Comparison of ENCODE assay signal across 26 cellular contexts in the genomic region with DNA sequence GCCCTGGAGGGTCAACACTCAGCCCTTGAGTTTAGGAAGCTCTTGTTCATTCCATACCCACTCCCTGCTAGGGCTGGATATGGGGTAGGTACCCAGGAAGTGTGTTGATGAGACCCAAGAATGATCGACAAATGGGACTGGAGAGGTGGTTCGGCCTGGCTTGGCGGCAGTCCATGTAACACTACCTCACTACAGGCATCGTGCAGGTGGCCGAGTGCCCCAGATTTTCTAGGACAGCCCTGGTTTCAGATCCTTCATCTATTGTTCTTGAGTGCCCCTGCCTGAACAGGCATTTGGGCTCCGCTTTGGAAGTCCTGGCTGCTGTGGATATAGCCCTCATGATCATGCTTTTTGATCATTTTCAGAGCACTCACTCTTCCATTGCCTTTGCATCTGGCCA. TPM values are rescaled to one million over a fixed set of nuclear protein-coding genes. Genes with fewer than 3 reads are reported as not detected.
DNase-seq lines count a peak whose midpoint lies in the region; ATAC-seq, FAIRE-seq and TF ChIP-seq lines count a peak whose summit lies in the region.
"Had no signal": no experiment of that assay in that cellular context is flagged by ENCODE, and none has a peak within 500 bp of the region (broad histone marks: within the 10 kb centered on the region; RNA-seq: fewer than 3 reads in every experiment).

No MANE protein-coding gene starts in this region.

- H3K27ac ChIP-seq in HepG2 (ENCODE audit: extremely low read length, insufficient read depth, low read length) (peak overlapping the region; percentile 69), right lobe of liver (no peak overlapping the region), gastroesophageal sphincter (peak overlapping the region in 3 of 4 donors; percentile 33 to 81 (median 79)), vagina (no peak overlapping the region)

- H3K9ac ChIP-seq in HepG2 (ENCODE audit: insufficient read depth, low read depth, low read length): no peak overlapping the region
- H3K9ac ChIP-seq: SK-N-SH had no signal

- H3K36me3 ChIP-seq in HepG2 (replicated peaks in 1 of 2; ENCODE audit: control insufficient read depth in 1 of 2, insufficient read depth in 2 of 2, low read length in 2 of 2): peaks cover 5 to 10% of the 10 kb centered on the region in 2 experiments; a peak in 3 of 5 replicates
- H3K36me3 ChIP-seq in right lobe of liver: no peaks in the 10 kb centered on the region
- peaks cover 0 to 16% of the 10 kb centered on the region in 2 donors for H3K36me3 ChIP-seq in gastroesophageal sphincter
- no peaks in the 10 kb centered on the region for H3K36me3 ChIP-seq in vagina
- H3K36me3 ChIP-seq: gastrocnemius medialis had no signal

- H3K9me3 ChIP-seq in HepG2 (ENCODE audit: low read length): no peaks in the 10 kb centered on the region
- no peaks in the 10 kb centered on the region for H3K9me3 ChIP-seq in right lobe of liver
- no peaks in the 10 kb centered on the region for H3K9me3 ChIP-seq in gastroesophageal sphincter
- H3K9me3 ChIP-seq in vagina: no peaks in the 10 kb centered on the region
- H3K9me3 ChIP-seq: gastrocnemius medialis, SK-N-SH, transverse colon had no signal

- POLR2A ChIA-PET in HepG2 (lab: Yijun Ruan, JAX): interaction anchor here (1.9 to 2.6 kb wide), 2 partner anchors 13 to 48 kb away, joined by 8 to 13 read pairs; no protein-coding TSS in a partner anchor

- TF ChIP-seq RAD21 in HepG2 (CRISPR knock-in tag; IDR thresholded peaks at IDR 0.05): no peak

- TF ChIP-seq POLR2A in HepG2 (IDR thresholded peaks at IDR 0.05; ENCODE audit: insufficient read depth in 1 of 2, low read depth in 2 of 2, low read length in 2 of 2): no peak
- no peak for TF ChIP-seq POLR2A in right lobe of liver (IDR thresholded peaks at IDR 0.05)
- TF ChIP-seq POLR2A in gastroesophageal sphincter (IDR thresholded peaks at IDR 0.05): no peak
- TF ChIP-seq POLR2A in vagina (IDR thresholded peaks at IDR 0.05): no peak

- DNase-seq in HepG2 (ENCODE audit: low spot score) (no peak), right lobe of liver (no peak), NCI-H2196 (lab: John Stamatoyannopoulos, UW; ENCODE audit: unreplicated experiment) (peak; percentile 8), vagina (ENCODE audit: extremely low spot score in 2 of 2) (no peak)
- DNase-seq: activated CD4-positive, alpha-beta memory T cell treated with anti-CD3 and anti-CD28 coated beads, Interleukin-2, amount 10 ng/mL, durations not matched to agents 7 days and 5 days; activated CD4-positive, alpha-beta T cell treated with anti-CD3 and anti-CD28 coated beads for 1 hour; activated CD8-positive, alpha-beta memory T cell treated with anti-CD3 and anti-CD28 coated beads, Interleukin-2, amount 50 U/mL, for 48 hours; activated naive CD8-positive, alpha-beta T cell treated with anti-CD3 and anti-CD28 coated beads for 36 hours; aorta; HFFc6; hypothalamus; immature natural killer cell; naive B cell; NCI-H187; NCI-H82; nucleus accumbens; SK-N-SH; small intestine; stimulated activated CD4-positive, alpha-beta T cell treated with anti-CD3 and anti-CD28 coated beads, Interleukin-1b, Interleukin-23, amount 100 ng/mL, for 48 hours; transverse colon had no signal

- TF ChIP-seq EP300 in HepG2 (IDR thresholded peaks at IDR 0.05; ENCODE audit: low read depth in 2 of 2, low read length in 2 of 2): no peak
- TF ChIP-seq EP300 in HepG2 (CRISPR knock-in tag; IDR thresholded peaks at IDR 0.05; ENCODE audit: borderline replicate concordance): no peak
- no peak for TF ChIP-seq EP300 in gastroesophageal sphincter (IDR thresholded peaks at IDR 0.05)

- H2AFZ ChIP-seq in HepG2 (ENCODE audit: low read length): no peak overlapping the region

- H3K4me2 ChIP-seq in HepG2 (ENCODE audit: low read depth, low read length): no peak overlapping the region

- H3K79me2 ChIP-seq in HepG2 (ENCODE audit: insufficient read depth, low read length): peaks cover 100% of the 10 kb centered on the region

- TF ChIP-seq CTCF in HepG2 (CRISPR knock-in tag; IDR thresholded peaks at IDR 0.05) (no peak), right lobe of liver (IDR thresholded peaks at IDR 0.05) (no peak), gastroesophageal sphincter (IDR thresholded peaks at IDR 0.05) (no peak), vagina (IDR thresholded peaks at IDR 0.05) (no peak)

- no peak for ATAC-seq in HepG2
- no peak for ATAC-seq in right lobe of liver
- no peak for ATAC-seq in gastroesophageal sphincter
- no peak for ATAC-seq in HG02759 (IDR thresholded peaks at IDR 0.05; ENCODE audit: unreplicated experiment)
- ATAC-seq in GM21717 (IDR thresholded peaks at IDR 0.05; ENCODE audit: unreplicated experiment): no peak
- ATAC-seq: gastrocnemius medialis, left lobe of liver had no signal

- intact Hi-C loops in HepG2 (cut with micrococcal nuclease; ENCODE audit: unreplicated experiment) (loop anchor here (5.0 kb wide), 2 partner anchors 34 to 91 kb away; no protein-coding TSS in a partner anchor), right lobe of liver (cut with DNase I) (no loop called here), vagina (cut with DNase I) (no loop called here)

- H3K4me3 ChIP-seq in HepG2 (replicated peaks in 1 of 3; ENCODE audit: insufficient read depth in 1 of 3, low read depth in 2 of 3, low read length in 3 of 3) (no peak overlapping the region), right lobe of liver (no peak overlapping the region), gastroesophageal sphincter (no peak overlapping the region), vagina (no peak overlapping the region)
- H3K4me3 ChIP-seq: gastrocnemius medialis, transverse colon had no signal

- CTCF ChIA-PET in HepG2 (lab: Yijun Ruan, JAX; ENCODE audit: low intra/inter-chr PET ratio, low total read pairs): no interaction called here

- BruUV-seq in HepG2 (replicated peaks; lab: Mats Ljungman, UMichigan): no TSS peak

- H3K27me3 ChIP-seq in HepG2 (ENCODE audit: control insufficient read depth in 1 of 2, insufficient read depth in 2 of 2, low read length in 2 of 2) (no peaks in the 10 kb centered on the region), right lobe of liver (no peaks in the 10 kb centered on the region), gastroesophageal sphincter (no peaks in the 10 kb centered on the region), vagina (no peaks in the 10 kb centered on the region)
- H3K27me3 ChIP-seq: gastrocnemius medialis, transverse colon had no signal

- peaks cover 88% of the 10 kb centered on the region for H3K4me1 ChIP-seq in HepG2 (ENCODE audit: insufficient read depth, low read length)
- H3K4me1 ChIP-seq in right lobe of liver: peaks cover 0 to 49% (median 19%) of the 10 kb centered on the region in 4 donors
- H3K4me1 ChIP-seq in gastroesophageal sphincter: peaks cover 4 to 100% (median 57%) of the 10 kb centered on the region in 3 donors
- peaks cover 94% of the 10 kb centered on the region for H3K4me1 ChIP-seq in vagina

- peaks cover 98% of the 10 kb centered on the region for H4K20me1 ChIP-seq in HepG2 (ENCODE audit: insufficient read depth, low read length)

- FAIRE-seq in HepG2 (lab: Jason Lieb, UNC): no peak
- FAIRE-seq: GM12891, small intestine had no signal

- WGBS in HepG2 (ENCODE audit: low lambda C conversion rate): 89% methylated on average over 6 of the region's 6 CpGs
- 46% methylated on average over 2 of the region's 6 CpGs for WGBS in right lobe of liver (ENCODE audit: insufficient coverage, low coverage, low lambda C conversion rate, missing lambda C conversion rate)
- WGBS in gastroesophageal sphincter (ENCODE audit: low coverage in 1 of 2), 2 donors: 78 to 91% methylated on average over 4 to 6 of the region's 6 CpGs

- in situ Hi-C loops in HepG2 (cut with HindIII; ENCODE audit: extremely low pct_ligation_motif_present, low pct_unique_long_range_greater_than_20kb): no loop called here

TF ChIP-seq in HepG2, 621 proteins besides CTCF, POLR2A, EP300 and RAD21 (continues in another document):
- TF ChIP-seq ZNF468 (CRISPR knock-in tag; IDR thresholded peaks at IDR 0.05) (no peak), ZSCAN9 (CRISPR knock-in tag; IDR thresholded peaks at IDR 0.05; ENCODE audit: borderline replicate concordance) (no peak)
- TF ChIP-seq, protein P1, sequence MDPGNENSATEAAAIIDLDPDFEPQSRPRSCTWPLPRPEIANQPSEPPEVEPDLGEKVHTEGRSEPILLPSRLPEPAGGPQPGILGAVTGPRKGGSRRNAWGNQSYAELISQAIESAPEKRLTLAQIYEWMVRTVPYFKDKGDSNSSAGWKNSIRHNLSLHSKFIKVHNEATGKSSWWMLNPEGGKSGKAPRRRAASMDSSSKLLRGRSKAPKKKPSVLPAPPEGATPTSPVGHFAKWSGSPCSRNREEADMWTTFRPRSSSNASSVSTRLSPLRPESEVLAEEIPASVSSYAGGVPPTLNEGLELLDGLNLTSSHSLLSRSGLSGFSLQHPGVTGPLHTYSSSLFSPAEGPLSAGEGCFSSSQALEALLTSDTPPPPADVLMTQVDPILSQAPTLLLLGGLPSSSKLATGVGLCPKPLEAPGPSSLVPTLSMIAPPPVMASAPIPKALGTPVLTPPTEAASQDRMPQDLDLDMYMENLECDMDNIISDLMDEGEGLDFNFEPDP (CRISPR knock-in tag; conservative IDR thresholded peaks at IDR 0.05): no peak

RNA-seq across cellular contexts. Expression of a gene that starts 37.9 kb away (rescaled TPM):
- total RNA-seq in HepG2 (2016; rRNA removed; fragmentation: Illumina TruSeq; extraction: Trizol) (5.3 and 11.0 TPM in 2 replicates), right lobe of liver (10 to 100 TPM in 5 of 6 experiments, 1 to 10 TPM in 1; 9.9 to 22.8 (median 12.3) TPM), gastroesophageal sphincter (10 to 100 TPM; 36.3 to 79.2 (median 67.1) TPM), vagina (61.4 TPM)
- 2.3 and 2.6 TPM in 2 replicates for total RNA-seq in HepG2 (2016; cell fraction: cytosol; rRNA removed; fragmentation: Illumina TruSeq; extraction: Trizol; ENCODE audit: low read depth)
- 5.2 and 10.5 TPM in 2 replicates for total RNA-seq in HepG2 (2016; cell fraction: insoluble cytoplasmic fraction; rRNA removed; fragmentation: Illumina TruSeq; extraction: Trizol)
- 7.0 and 7.7 TPM in 2 replicates for total RNA-seq in HepG2 (2016; cell fraction: membrane; rRNA removed; fragmentation: Illumina TruSeq; extraction: Trizol)
- 9.9 and 13.1 TPM in 2 replicates for total RNA-seq in HepG2 (2016; cell fraction: nucleus; rRNA removed; fragmentation: Illumina TruSeq; extraction: Trizol)
- 8.8 and 10.2 TPM in 2 replicates for polyA plus RNA-seq in HepG2 (2011; rRNA removed)
- polyA plus RNA-seq in HepG2 (2011; cell fraction: cytosol; rRNA removed): 7.4 TPM in 2 replicates
- polyA plus RNA-seq in HepG2 (2011; cell fraction: nucleus; rRNA removed): 42.1 and 46.0 TPM in 2 replicates
- 22.4 and 32.5 TPM in 2 replicates for polyA plus RNA-seq in HepG2 (2012)
- polyA plus RNA-seq in HepG2 (2016; cell fraction: cytosol; fragmentation: Illumina TruSeq; extraction: Trizol; ENCODE audit: low read depth): 0.69 and 1.1 TPM in 2 replicates
- 16.0 and 20.6 TPM in 2 replicates for polyA plus RNA-seq in HepG2 (2016; cell fraction: insoluble cytoplasmic fraction; fragmentation: Illumina TruSeq; extraction: Trizol; ENCODE audit: low read depth)
- polyA plus RNA-seq in HepG2 (2016; cell fraction: membrane; fragmentation: Illumina TruSeq; extraction: Trizol; ENCODE audit: low read depth): 2.4 and 3.8 TPM in 2 replicates
- polyA plus RNA-seq in HepG2 (2016; cell fraction: nucleus; fragmentation: Illumina TruSeq; extraction: Trizol; ENCODE audit: insufficient read depth, low read depth): 25.8 and 26.9 TPM in 2 replicates
- polyA minus RNA-seq in HepG2 (2011; rRNA and poly(A)+ RNA removed; ENCODE audit: low replicate concordance): 7.8 and 28.6 TPM in 2 replicates
- 19.5 and 20.1 TPM in 2 replicates for polyA minus RNA-seq in HepG2 (2011; cell fraction: cytosol; rRNA and poly(A)+ RNA removed)
- polyA minus RNA-seq in HepG2 (2011; cell fraction: nucleus; rRNA and poly(A)+ RNA removed): 27.4 and 29.2 TPM in 2 replicates

Comparison
In these comparisons a context has a peak if more than half of its experiments do, and no peak if none do; other contexts are left out.
1. H3K27ac ChIP-seq: peak in HepG2 (single experiment) and gastroesophageal sphincter (3 of 4); none in right lobe of liver (0 of 3) and vagina (single experiment).